In the genomic region with DNA sequence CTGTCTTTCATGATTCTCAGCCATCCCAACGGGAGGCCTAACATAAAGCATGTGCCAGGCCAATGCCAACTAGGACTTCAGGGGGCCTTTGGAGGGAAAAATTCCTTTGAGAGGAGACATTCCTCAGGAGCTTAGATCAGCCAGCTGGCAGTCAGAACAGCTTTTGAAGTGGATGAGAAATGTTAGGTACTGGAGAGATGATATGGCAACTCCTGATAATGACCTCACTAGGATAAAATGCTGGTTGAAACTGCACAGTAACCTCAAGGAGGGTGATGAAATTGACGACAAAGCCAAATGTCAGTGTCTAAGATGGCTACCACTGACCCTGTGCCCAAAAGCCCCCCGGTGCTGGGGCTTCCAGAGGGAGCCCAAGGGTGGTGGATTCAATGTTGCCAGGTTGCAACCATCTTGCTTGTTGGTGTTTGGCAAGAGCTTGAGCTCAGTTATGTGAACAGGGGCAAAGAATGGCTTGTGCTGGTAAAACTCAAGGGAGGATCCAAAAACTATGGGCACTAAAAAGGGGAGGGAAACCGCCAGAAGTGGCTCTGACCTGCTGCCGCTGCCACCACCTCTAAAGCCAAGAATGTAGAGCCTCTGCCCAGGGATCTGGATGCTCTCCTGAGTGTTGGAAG, we compare ENCODE assay signal across 9 cellular contexts.
A peak's percentile ranks its signal among the peaks of the same experiment; 100 is the strongest.
DNase-seq lines count a peak whose midpoint lies in the region; ATAC-seq and TF ChIP-seq lines count a peak whose summit lies in the region.
"Had no signal": no experiment of that assay in that cellular context is flagged by ENCODE, and none has a peak within 500 bp of the region (broad histone marks: within the 10 kb centered on the region; RNA-seq: fewer than 3 reads in every experiment).

No MANE protein-coding gene starts in this region.

- intact Hi-C loops in psoas muscle (cut with DNase I) = loop anchor here in 1 of 2 donors (2.0 kb wide), 1 partner anchor 179 kb away; no protein-coding TSS in a partner anchor

- 37 to 45% (median 42%) methylated on average over 5 of the region's 5 CpGs for WGBS in psoas muscle, 3 donors

- no peak overlapping the region for H3K4me3 ChIP-seq in psoas muscle

- CTCF ChIA-PET in RWPE1 (lab: Yijun Ruan, JAX) = interaction anchor here (0.6 to 1.2 kb wide), 2 partner anchors 87 to 102 kb away, joined by 3 to 4 read pairs; no protein-coding TSS in a partner anchor

- DNase-seq in Daoy (ENCODE audit: low read depth) (peak; percentile 98), RWPE1 (ENCODE audit: low spot score) (peak; percentile 75), fibroblast of the conjunctiva (ENCODE audit: low read depth) (peak; percentile 80), psoas muscle (no peak)
- DNase-seq in activated naive CD4-positive, alpha-beta T cell treated with Interleukin-2 at 50 U/mL for 16 hours = no peak
- DNase-seq in activated CD4-positive, CD25-positive, alpha-beta regulatory T cell treated with anti-CD3 and anti-CD28 coated beads, Interleukin-2, amount 50 U/mL, for 72 hours = no peak
- DNase-seq: SHP77 had no signal

- POLR2A ChIA-PET in RWPE1 (lab: Yijun Ruan, JAX; ENCODE audit: low non-redundant PET) = no interaction called here

- TF ChIP-seq CTCF in RWPE1 (conservative IDR thresholded peaks at IDR 0.05; ENCODE audit: low read depth) = no peak
- TF ChIP-seq CTCF in psoas muscle (IDR thresholded peaks at IDR 0.05) = no peak

- H3K9me3 ChIP-seq in psoas muscle = no peaks in the 10 kb centered on the region

- no peaks in the 10 kb centered on the region for H3K27me3 ChIP-seq in psoas muscle (ENCODE audit: insufficient read depth in 3 of 3, low read length in 2 of 3)

- H3K4me1 ChIP-seq in psoas muscle = peaks cover 29% of the 10 kb centered on the region

- H3K36me3 ChIP-seq in psoas muscle (ENCODE audit: insufficient read depth in 1 of 2, low read depth in 1 of 2) = peaks cover 3 to 42% of the 10 kb centered on the region in 2 donors

- ATAC-seq in psoas muscle (peak; percentile 56 to 65 (median 63)), HG03039 (IDR thresholded peaks at IDR 0.05; ENCODE audit: unreplicated experiment) (no peak), GM21737 (IDR thresholded peaks at IDR 0.05; ENCODE audit: unreplicated experiment) (no peak)

- peak overlapping the region; percentile 85 for H3K27ac ChIP-seq in RWPE1
- H3K27ac ChIP-seq in psoas muscle = peak overlapping the region; percentile 76

Comparison
In these comparisons a context has a peak if more than half of its experiments do, and no peak if none do; other contexts are left out.
1. DNase-seq: peak in Daoy (single experiment), RWPE1 (single experiment) and fibroblast of the conjunctiva (single experiment); none in psoas muscle (0 of 2), activated naive CD4-positive, alpha-beta T cell treated with Interleukin-2 at 50 U/mL for 16 hours (single experiment) and activated CD4-positive, CD25-positive, alpha-beta regulatory T cell treated with anti-CD3 and anti-CD28 coated beads, Interleukin-2, amount 50 U/mL, for 72 hours (single experiment).
2. ATAC-seq: peak in psoas muscle (4 of 4); none in HG03039 (single experiment) and GM21737 (single experiment).